In genomic region chr2:43576983-43577892, GRCh38 we compare ENCODE assay signal across 8 cellular contexts. TPM values are rescaled to one million over a fixed set of nuclear protein-coding genes. Genes with fewer than 3 reads are reported as not detected.
DNase-seq lines count a peak whose midpoint lies in the region; ATAC-seq and TF ChIP-seq lines count a peak whose summit lies in the region.

No MANE protein-coding gene starts in this region.

- H3K4me3 ChIP-seq in BJ (ENCODE audit: low read depth, low read length) (no peak overlapping the region), astrocyte of the cerebellum (ENCODE audit: low read depth, low read length) (no peak overlapping the region)

- no peaks in the 10 kb centered on the region for H3K27me3 ChIP-seq in BJ (ENCODE audit: control insufficient read depth, insufficient read depth, low read length)

- no peak for ATAC-seq in HG02938 (IDR thresholded peaks at IDR 0.05; ENCODE audit: unreplicated experiment)

- peaks cover 8% of the 10 kb centered on the region for H3K36me3 ChIP-seq in BJ (ENCODE audit: control insufficient read depth, insufficient read depth, low read length)

- POLR2A ChIA-PET in BJ (lab: Charles Lee) = interaction anchor here (0.6 kb wide), 2 partner anchors 10 to 65 kb away, joined by 5 to 8 read pairs; no protein-coding TSS in a partner anchor

- TF ChIP-seq CTCF in BJ (IDR thresholded peaks at IDR 0.05; ENCODE audit: insufficient read depth, low read depth, low read length) (peak; percentile 76), GM12872 (IDR thresholded peaks at IDR 0.05; ENCODE audit: insufficient read depth, low read depth, low read length) (peak; percentile 63), astrocyte of the cerebellum (IDR thresholded peaks at IDR 0.05; ENCODE audit: low read depth, low read length, missing control alignments) (peak; percentile 80)

- CTCF ChIA-PET in BJ (lab: Yijun Ruan, JAX) = interaction anchor here (0.6 to 2.4 kb wide), 22 partner anchors 8 to 755 kb away, joined by 3 to 13 read pairs (median 4); no protein-coding TSS in a partner anchor

- in situ Hi-C loops in astrocyte of the cerebellum (cut with HindIII; ENCODE audit: low sequenced_read_pairs) = no loop called here

- DNase-seq in BJ (ENCODE audit: low read depth) = no peak
- peak; percentile 12 for DNase-seq in NCI-H226
- DNase-seq in astrocyte of the cerebellum (ENCODE audit: low read depth) = peak; percentile 44
- peak; percentile 41 for DNase-seq in iPS-NIHi7 (ENCODE audit: extremely low spot score)
- peak; percentile 80 for DNase-seq in superior temporal gyrus (ENCODE audit: extremely low spot score)
- no peak for DNase-seq in foreskin melanocyte

RNA-seq across cellular contexts. Expression of gene THADA, which starts 18.6 kb away (rescaled TPM):
- polyA plus RNA-seq in BJ (2011; rRNA removed) = 15.2 and 21.6 TPM in 2 replicates
- 33.6 and 43.4 TPM in 2 replicates for polyA minus RNA-seq in BJ (2011; rRNA and poly(A)+ RNA removed)

RNA-seq across cellular contexts. Expression of gene PLEKHH2, which starts 59.8 kb away (rescaled TPM):
- polyA plus RNA-seq in BJ (2011; rRNA removed) = 2.2 and 3.6 TPM in 2 replicates
- 0.71 and 1.0 TPM in 2 replicates for polyA minus RNA-seq in BJ (2011; rRNA and poly(A)+ RNA removed)

Comparison
In these comparisons a context has a peak if more than half of its experiments do, and no peak if none do; other contexts are left out.
1. DNase-seq: peak in NCI-H226 (single experiment), astrocyte of the cerebellum (single experiment), iPS-NIHi7 (single experiment) and superior temporal gyrus (single experiment); none in BJ (single experiment) and foreskin melanocyte (single experiment).
2. Peak in every context shown above with its lines, with median percentiles within 50 percentile points of each other: CTCF ChIP-seq.